In the genomic region with DNA sequence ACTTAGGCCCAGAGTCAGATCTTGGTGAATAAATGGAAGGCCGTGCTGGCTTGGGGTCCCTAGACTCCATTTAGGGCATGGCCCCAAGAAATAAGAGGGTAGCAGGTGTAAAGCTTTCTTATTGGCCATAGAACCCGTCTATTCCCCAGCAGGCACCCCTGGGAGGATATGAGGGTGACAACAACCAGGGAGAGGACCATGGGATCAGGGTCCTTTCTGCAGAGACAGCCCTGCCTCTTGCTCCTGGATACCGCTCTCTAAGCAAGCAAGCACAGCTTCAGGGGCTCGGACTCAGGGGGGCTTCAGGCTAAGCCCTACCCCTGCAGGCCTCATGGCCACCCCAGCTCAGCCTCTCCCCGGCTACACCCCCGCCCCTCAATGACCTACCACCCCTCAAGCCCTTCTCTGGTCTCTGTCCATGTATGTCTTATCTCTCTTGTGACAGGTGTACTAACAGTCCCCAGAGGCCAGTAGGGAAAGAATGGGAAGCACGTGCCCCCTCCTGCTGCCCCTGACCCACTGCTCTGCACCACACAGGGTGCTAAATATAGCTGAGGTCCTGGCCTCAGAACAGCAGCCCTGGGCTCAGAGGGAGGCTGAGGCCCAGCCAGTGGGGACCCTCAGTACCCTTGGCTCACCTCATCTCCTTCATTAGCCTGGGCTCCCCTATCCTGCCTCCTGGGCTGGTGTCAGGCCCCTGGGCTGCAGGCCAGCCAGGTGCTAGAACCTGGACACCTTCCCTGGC, we compare ENCODE assay signal across 15 cellular contexts. TPM values are rescaled to one million over a fixed set of nuclear protein-coding genes. Genes with fewer than 3 reads are reported as not detected.
A peak's percentile ranks its signal among the peaks of the same experiment; 100 is the strongest.
DNase-seq lines count a peak whose midpoint lies in the region; ATAC-seq and TF ChIP-seq lines count a peak whose summit lies in the region.
"Had no signal": no experiment of that assay in that cellular context is flagged by ENCODE, and none has a peak within 500 bp of the region (broad histone marks: within the 10 kb centered on the region; RNA-seq: fewer than 3 reads in every experiment).

No MANE protein-coding gene starts in this region.

- no peak overlapping the region for H3K23ac ChIP-seq in mesenchymal stem cell (ENCODE audit: low read length in 2 of 2)

- H3K79me1 ChIP-seq in mesenchymal stem cell (replicated peaks; ENCODE audit: low read length, poor library complexity, severe bottlenecking), result no peaks in the 10 kb centered on the region

- H2BK120ac ChIP-seq in mesenchymal stem cell (ENCODE audit: low read depth, low read length), result no peak overlapping the region

- no peak for TF ChIP-seq POLR2A in ovary (IDR thresholded peaks at IDR 0.05)

- no peaks in the 10 kb centered on the region for H3K9me3 Mint-ChIP-seq in activated naive CD4-positive, alpha-beta T cell treated with anti-CD3 and anti-CD28 coated beads, Interleukin-2, amount 50 U/mL, for 24 hours
- H3K9me3 Mint-ChIP-seq in dendritic cell treated with granulocyte-macrophage colony-stimulating factor and Interleukin-4, amounts not matched to agents 40 ng/mL and 50 ng/mL, for 4 days, result no peaks in the 10 kb centered on the region
- no peaks in the 10 kb centered on the region for H3K9me3 Mint-ChIP-seq in stimulated activated effector memory CD8-positive, alpha-beta T cell treated with anti-CD3 and anti-CD28 coated beads, Interleukin-12 subunit alpha, Interleukin-12 subunit beta, amount 100 ng/mL, for 72 hours
- H3K9me3 Mint-ChIP-seq: activated CD4-positive, alpha-beta memory T cell treated with anti-CD3 and anti-CD28 coated beads for 36 hours; naive thymus-derived CD4-positive, alpha-beta T cell had no signal

- peak overlapping the region in 1 of 2 experiments; percentile 9 for H2BK12ac ChIP-seq in mesenchymal stem cell (ENCODE audit: low read length in 2 of 2)

- H2AFZ ChIP-seq in mesenchymal stem cell (ENCODE audit: low read depth, low read length), result no peak overlapping the region

- no peak for DNase-seq in activated naive CD4-positive, alpha-beta T cell treated with Interleukin-2 at 50 U/mL for 16 hours
- DNase-seq in mesenchymal stem cell (no peak), ovary (no peak), cortex of kidney (lab: John Stamatoyannopoulos, UW) (no peak), GM13976 (ENCODE audit: low spot score) (no peak)
- DNase-seq in stimulated activated effector memory CD8-positive, alpha-beta T cell treated with anti-CD3 and anti-CD28 coated beads, Interleukin-12 subunit alpha, Interleukin-12 subunit beta, amount 100 ng/mL, for 72 hours (ENCODE audit: low spot score in 2 of 2), result no peak
- DNase-seq: NCI-H748 treated with DMSO at 0.1 percent for 48 hours had no signal

- ATAC-seq in stimulated activated effector memory CD8-positive, alpha-beta T cell treated with anti-CD3 and anti-CD28 coated beads, Interleukin-12 subunit alpha, Interleukin-12 subunit beta, amount 100 ng/mL, for 72 hours, result no peak

- H3K4me1 ChIP-seq in mesenchymal stem cell (ENCODE audit: control insufficient read depth, insufficient read depth, low read depth, low read length) (peaks cover 13% of the 10 kb centered on the region), ovary (ENCODE audit: insufficient read depth) (no peaks in the 10 kb centered on the region)
- H3K4me1 ChIP-seq: prostate gland had no signal

- H3K9me3 ChIP-seq in mesenchymal stem cell (ENCODE audit: control insufficient read depth, low read length) (no peaks in the 10 kb centered on the region), ovary (no peaks in the 10 kb centered on the region)
- H3K9me3 ChIP-seq: prostate gland had no signal

- H3K4me3 ChIP-seq in mesenchymal stem cell (ENCODE audit: insufficient read depth in 1 of 2, low read depth in 1 of 2, low read length in 2 of 2), result no peak overlapping the region
- no peak overlapping the region for H3K4me3 ChIP-seq in ovary
- H3K4me3 ChIP-seq: prostate gland had no signal

- H3K4me2 ChIP-seq in mesenchymal stem cell (ENCODE audit: low read length, poor library complexity, severe bottlenecking), result no peak overlapping the region

- H3K27ac ChIP-seq in mesenchymal stem cell (ENCODE audit: low read length, poor library complexity, severe bottlenecking) (no peak overlapping the region), ovary (no peak overlapping the region)
- H3K27ac ChIP-seq: prostate gland had no signal

- H3K27me3 Mint-ChIP-seq in activated naive CD4-positive, alpha-beta T cell treated with anti-CD3 and anti-CD28 coated beads, Interleukin-2, amount 50 U/mL, for 24 hours, result no peaks in the 10 kb centered on the region
- peaks cover 12% of the 10 kb centered on the region for H3K27me3 Mint-ChIP-seq in dendritic cell treated with granulocyte-macrophage colony-stimulating factor and Interleukin-4, amounts not matched to agents 40 ng/mL and 50 ng/mL, for 4 days
- H3K27me3 Mint-ChIP-seq: activated CD4-positive, alpha-beta memory T cell treated with anti-CD3 and anti-CD28 coated beads for 36 hours had no signal

- peak overlapping the region; percentile 6 for H2BK15ac ChIP-seq in mesenchymal stem cell (ENCODE audit: low read depth, poor library complexity, severe bottlenecking)

- H3K36me3 ChIP-seq in mesenchymal stem cell (ENCODE audit: control insufficient read depth in 1 of 2, insufficient read depth in 2 of 2, low read depth in 1 of 2, low read length in 2 of 2) (no peaks in the 10 kb centered on the region), ovary (no peaks in the 10 kb centered on the region)
- H3K36me3 ChIP-seq: prostate gland had no signal

- 82% methylated on average over 7 of the region's 7 CpGs for WGBS in mesenchymal stem cell
- 72 to 74% (median 73%) methylated on average over 7 of the region's 7 CpGs for WGBS in ovary, 3 donors

- H4K91ac ChIP-seq in mesenchymal stem cell (ENCODE audit: low read length), result no peak overlapping the region

- H3K18ac ChIP-seq in mesenchymal stem cell (ENCODE audit: low read depth in 1 of 2, low read length in 2 of 2), result no peak overlapping the region

- H3K4ac ChIP-seq in mesenchymal stem cell (ENCODE audit: low read depth in 1 of 2, low read length in 2 of 2), result no peak overlapping the region

- H3K4me3 Mint-ChIP-seq in activated naive CD4-positive, alpha-beta T cell treated with anti-CD3 and anti-CD28 coated beads, Interleukin-2, amount 50 U/mL, for 24 hours, result no peak overlapping the region
- no peak overlapping the region for H3K4me3 Mint-ChIP-seq in dendritic cell treated with granulocyte-macrophage colony-stimulating factor and Interleukin-4, amounts not matched to agents 40 ng/mL and 50 ng/mL, for 4 days
- no peak overlapping the region for H3K4me3 Mint-ChIP-seq in stimulated activated effector memory CD8-positive, alpha-beta T cell treated with anti-CD3 and anti-CD28 coated beads, Interleukin-12 subunit alpha, Interleukin-12 subunit beta, amount 100 ng/mL, for 72 hours
- H3K4me3 Mint-ChIP-seq: activated CD4-positive, alpha-beta memory T cell treated with anti-CD3 and anti-CD28 coated beads for 36 hours; naive thymus-derived CD4-positive, alpha-beta T cell had no signal

- peak overlapping the region; percentile 46 for H3K27ac Mint-ChIP-seq in activated naive CD4-positive, alpha-beta T cell treated with anti-CD3 and anti-CD28 coated beads, Interleukin-2, amount 50 U/mL, for 24 hours
- peak overlapping the region; percentile 10 for H3K27ac Mint-ChIP-seq in dendritic cell treated with granulocyte-macrophage colony-stimulating factor and Interleukin-4, amounts not matched to agents 40 ng/mL and 50 ng/mL, for 4 days
- H3K27ac Mint-ChIP-seq in stimulated activated effector memory CD8-positive, alpha-beta T cell treated with anti-CD3 and anti-CD28 coated beads, Interleukin-12 subunit alpha, Interleukin-12 subunit beta, amount 100 ng/mL, for 72 hours, result peak overlapping the region; percentile 62

- H3K9ac ChIP-seq in mesenchymal stem cell (ENCODE audit: low read length), result no peak overlapping the region

- TF ChIP-seq CTCF in ovary (IDR thresholded peaks at IDR 0.05) (no peak), GM13976 (IDR thresholded peaks at IDR 0.05; ENCODE audit: borderline replicate concordance, control extremely low read depth, extremely low read depth, insufficient read depth, missing control alignments) (no peak)

- no peak overlapping the region for H2AK5ac ChIP-seq in mesenchymal stem cell (ENCODE audit: low read length, severe bottlenecking)

- no peak for TF ChIP-seq EP300 in ovary (IDR thresholded peaks at IDR 0.05)

- in situ Hi-C loops in GM13976 (cut with MboI; ENCODE audit: low sequenced_read_pairs, unreplicated experiment), result no loop called here

- H3K27me3 ChIP-seq in mesenchymal stem cell (ENCODE audit: control insufficient read depth in 1 of 2, insufficient read depth in 1 of 2, low read length in 2 of 2) (no peaks in the 10 kb centered on the region), ovary (no peaks in the 10 kb centered on the region)

- peak overlapping the region in 1 of 2 experiments; percentile 8 for H3K14ac ChIP-seq in mesenchymal stem cell (ENCODE audit: low read length in 2 of 2)

- no peaks in the 10 kb centered on the region for H3K36me3 Mint-ChIP-seq in activated naive CD4-positive, alpha-beta T cell treated with anti-CD3 and anti-CD28 coated beads, Interleukin-2, amount 50 U/mL, for 24 hours
- H3K36me3 Mint-ChIP-seq in dendritic cell treated with granulocyte-macrophage colony-stimulating factor and Interleukin-4, amounts not matched to agents 40 ng/mL and 50 ng/mL, for 4 days (ENCODE audit: low read depth), result no peaks in the 10 kb centered on the region
- H3K36me3 Mint-ChIP-seq in stimulated activated effector memory CD8-positive, alpha-beta T cell treated with anti-CD3 and anti-CD28 coated beads, Interleukin-12 subunit alpha, Interleukin-12 subunit beta, amount 100 ng/mL, for 72 hours, result peaks cover 5% of the 10 kb centered on the region
- H3K36me3 Mint-ChIP-seq: activated CD4-positive, alpha-beta memory T cell treated with anti-CD3 and anti-CD28 coated beads for 36 hours; naive thymus-derived CD4-positive, alpha-beta T cell had no signal

- intact Hi-C loops in dendritic cell treated with granulocyte-macrophage colony-stimulating factor and Interleukin-4, amounts not matched to agents 40 ng/mL and 50 ng/mL, for 4 days (cut with micrococcal nuclease), result no loop called here
- intact Hi-C loops in ovary (cut with DNase I), result loop anchor here in 2 of 4 donors (5.0 kb wide), 1 partner anchor 92 kb away; the partner anchor contains the start of gene CX3CR1 (in 2 of the 2)

- peaks cover 27% of the 10 kb centered on the region for H3K4me1 Mint-ChIP-seq in activated naive CD4-positive, alpha-beta T cell treated with anti-CD3 and anti-CD28 coated beads, Interleukin-2, amount 50 U/mL, for 24 hours
- H3K4me1 Mint-ChIP-seq in dendritic cell treated with granulocyte-macrophage colony-stimulating factor and Interleukin-4, amounts not matched to agents 40 ng/mL and 50 ng/mL, for 4 days (ENCODE audit: low read depth), result peaks cover 7% of the 10 kb centered on the region
- peaks cover 32% of the 10 kb centered on the region for H3K4me1 Mint-ChIP-seq in stimulated activated effector memory CD8-positive, alpha-beta T cell treated with anti-CD3 and anti-CD28 coated beads, Interleukin-12 subunit alpha, Interleukin-12 subunit beta, amount 100 ng/mL, for 72 hours

- H4K8ac ChIP-seq in mesenchymal stem cell (ENCODE audit: low read length), result no peak overlapping the region

- no peak overlapping the region for H2BK5ac ChIP-seq in mesenchymal stem cell (ENCODE audit: low read depth, low read length, poor library complexity, severe bottlenecking)

RNA-seq across cellular contexts. Expression of gene XIRP1, which starts 1.9 kb away (rescaled TPM):
- 0.08 TPM for polyA plus RNA-seq in mesenchymal stem cell (2013, experiment 1 of 2)
- polyA plus RNA-seq in mesenchymal stem cell (2013, experiment 2 of 2), result 0.03 TPM
- total RNA-seq in ovary, result under 1 TPM in 2 of 7 donors, not detected in 5; 0.10 to 0.11 TPM
- polyA plus RNA-seq in ovary, result under 1 TPM; 0.04 to 0.13 TPM
- total RNA-seq: esophagus mucosa, lung microvascular endothelial cell, temporal lobe had no signal
- polyA plus RNA-seq: naive thymus-derived CD4-positive, alpha-beta T cell had no signal

RNA-seq across cellular contexts. Expression of gene CSRNP1, which starts 37.1 kb away (rescaled TPM):
- polyA plus RNA-seq in mesenchymal stem cell (2013, experiment 1 of 2), result 16.6 TPM
- polyA plus RNA-seq in mesenchymal stem cell (2013, experiment 2 of 2), result 15.6 TPM
- total RNA-seq in ovary, result 100 to 1,000 TPM in 2 of 7 donors, 10 to 100 TPM in 5; 22.4 to 118 (median 54.9) TPM
- 10 to 100 TPM in 1 of 2 donors, 1 to 10 TPM in 1; 6.5 to 24.7 TPM for polyA plus RNA-seq in ovary

Comparison
In these comparisons a context has a peak if more than half of its experiments do, and no peak if none do; other contexts are left out.
1. H3K27ac Mint-ChIP-seq: peak in every context shown above with its lines; median percentile 62 in stimulated activated effector memory CD8-positive, alpha-beta T cell treated with anti-CD3 and anti-CD28 coated beads, Interleukin-12 subunit alpha, Interleukin-12 subunit beta, amount 100 ng/mL, for 72 hours; 46 in activated naive CD4-positive, alpha-beta T cell treated with anti-CD3 and anti-CD28 coated beads, Interleukin-2, amount 50 U/mL, for 24 hours; 10 in dendritic cell treated with granulocyte-macrophage colony-stimulating factor and Interleukin-4, amounts not matched to agents 40 ng/mL and 50 ng/mL, for 4 days.